1 cellular context compared by ENCODE assay signal in the genomic region with DNA sequence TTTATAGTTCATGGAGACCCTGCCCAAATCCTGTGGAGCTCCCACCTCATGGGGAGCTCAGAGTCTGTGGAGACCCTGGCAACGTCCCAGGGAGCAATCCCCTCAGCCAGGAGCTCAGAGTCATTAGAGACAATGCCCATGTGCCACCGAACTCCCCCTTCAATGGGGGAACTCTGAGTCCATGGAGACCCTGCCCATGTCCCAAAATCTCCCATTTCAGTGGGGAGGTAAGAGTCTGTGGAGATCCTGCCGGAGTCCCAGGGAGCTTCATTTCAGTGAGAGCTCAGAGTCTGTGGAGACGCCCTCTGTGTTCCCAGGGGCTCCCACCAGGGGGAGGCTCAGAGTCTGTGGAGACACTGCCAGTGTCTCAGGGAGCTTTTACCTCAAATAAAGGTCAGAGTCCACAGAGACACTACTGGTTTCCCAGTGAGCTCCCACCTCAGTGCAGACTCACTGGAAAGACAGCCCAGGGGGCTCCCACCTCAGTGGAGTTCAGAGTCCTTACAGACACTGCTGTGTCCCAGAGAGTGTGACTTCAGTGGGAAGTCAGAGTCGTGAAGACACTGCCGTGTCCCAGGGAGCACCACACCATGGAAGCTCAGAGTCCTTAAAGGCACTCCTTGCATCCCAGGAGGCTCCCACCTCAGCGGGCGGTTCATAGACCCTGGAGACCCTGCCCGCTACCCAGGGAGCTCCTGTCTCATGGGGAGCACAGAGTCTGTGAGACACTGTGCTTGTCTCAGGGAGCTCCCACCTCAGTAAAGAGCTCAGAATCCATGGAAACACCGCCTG.
TF ChIP-seq lines count a peak whose summit lies in the region.

No MANE protein-coding gene starts in this region.

TF ChIP-seq in K562, 482 proteins besides CTCF, POLR2A, EP300 and RAD21 (continued from another document and continues in another):
- TF ChIP-seq, protein P1, sequence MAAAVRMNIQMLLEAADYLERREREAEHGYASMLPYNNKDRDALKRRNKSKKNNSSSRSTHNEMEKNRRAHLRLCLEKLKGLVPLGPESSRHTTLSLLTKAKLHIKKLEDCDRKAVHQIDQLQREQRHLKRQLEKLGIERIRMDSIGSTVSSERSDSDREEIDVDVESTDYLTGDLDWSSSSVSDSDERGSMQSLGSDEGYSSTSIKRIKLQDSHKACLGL (CRISPR knock-in tag; IDR thresholded peaks at IDR 0.05; ENCODE audit: borderline replicate concordance, poor library complexity, severe bottlenecking) = no peak
- no peak for TF ChIP-seq PRMT5 (CRISPR knock-in tag; IDR thresholded peaks at IDR 0.05)
- TF ChIP-seq, protein P2, sequence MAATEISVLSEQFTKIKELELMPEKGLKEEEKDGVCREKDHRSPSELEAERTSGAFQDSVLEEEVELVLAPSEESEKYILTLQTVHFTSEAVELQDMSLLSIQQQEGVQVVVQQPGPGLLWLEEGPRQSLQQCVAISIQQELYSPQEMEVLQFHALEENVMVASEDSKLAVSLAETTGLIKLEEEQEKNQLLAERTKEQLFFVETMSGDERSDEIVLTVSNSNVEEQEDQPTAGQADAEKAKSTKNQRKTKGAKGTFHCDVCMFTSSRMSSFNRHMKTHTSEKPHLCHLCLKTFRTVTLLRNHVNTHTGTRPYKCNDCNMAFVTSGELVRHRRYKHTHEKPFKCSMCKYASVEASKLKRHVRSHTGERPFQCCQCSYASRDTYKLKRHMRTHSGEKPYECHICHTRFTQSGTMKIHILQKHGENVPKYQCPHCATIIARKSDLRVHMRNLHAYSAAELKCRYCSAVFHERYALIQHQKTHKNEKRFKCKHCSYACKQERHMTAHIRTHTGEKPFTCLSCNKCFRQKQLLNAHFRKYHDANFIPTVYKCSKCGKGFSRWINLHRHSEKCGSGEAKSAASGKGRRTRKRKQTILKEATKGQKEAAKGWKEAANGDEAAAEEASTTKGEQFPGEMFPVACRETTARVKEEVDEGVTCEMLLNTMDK (IDR thresholded peaks at IDR 0.05; ENCODE audit: borderline replicate concordance, insufficient read depth, low read depth, low read length, poor library complexity, severe bottlenecking) = peak; percentile 38
- TF ChIP-seq ILF3 (IDR thresholded peaks at IDR 0.05; ENCODE audit: borderline replicate concordance) = no peak
- TF ChIP-seq ZNF79 (CRISPR knock-in tag; IDR thresholded peaks at IDR 0.05; ENCODE audit: low read depth) = no peak
- no peak for TF ChIP-seq MEIS2 (IDR thresholded peaks at IDR 0.05; ENCODE audit: partially characterized antibody)
- no peak for TF ChIP-seq KDM5B (IDR thresholded peaks at IDR 0.05; ENCODE audit: insufficient replicate concordance, low read depth, low read length)
- TF ChIP-seq GATAD2A (IDR thresholded peaks at IDR 0.05) = no peak
- no peak for TF ChIP-seq ZNF586 (CRISPR knock-in tag; conservative IDR thresholded peaks at IDR 0.05)
- TF ChIP-seq ZNF324 (CRISPR knock-in tag; IDR thresholded peaks at IDR 0.05) = no peak
- no peak for TF ChIP-seq TCF7 (IDR thresholded peaks at IDR 0.05; ENCODE audit: borderline replicate concordance)
- TF ChIP-seq, protein P3, sequence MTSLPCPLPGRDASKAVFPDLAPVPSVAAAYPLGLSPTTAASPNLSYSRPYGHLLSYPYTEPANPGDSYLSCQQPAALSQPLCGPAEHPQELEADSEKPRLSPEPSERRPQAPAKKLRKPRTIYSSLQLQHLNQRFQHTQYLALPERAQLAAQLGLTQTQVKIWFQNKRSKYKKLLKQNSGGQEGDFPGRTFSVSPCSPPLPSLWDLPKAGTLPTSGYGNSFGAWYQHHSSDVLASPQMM (CRISPR knock-in tag; IDR thresholded peaks at IDR 0.05) = no peak
- no peak for TF ChIP-seq OTX1 (CRISPR knock-in tag; IDR thresholded peaks at IDR 0.05)
- peak; percentile 73 for TF ChIP-seq SMAD4 (CRISPR knock-in tag; conservative IDR thresholded peaks at IDR 0.05)
- no peak for TF ChIP-seq CBX5 (IDR thresholded peaks at IDR 0.05; ENCODE audit: borderline replicate concordance, low read depth)
- peak; percentile 49; the same call in 1 of the 2 replicates for TF ChIP-seq KLF16 (IDR thresholded peaks at IDR 0.05)
- TF ChIP-seq NBN (IDR thresholded peaks at IDR 0.05; ENCODE audit: low read depth) = no peak
- no peak for TF ChIP-seq TAF9B (IDR thresholded peaks at IDR 0.05; ENCODE audit: partially characterized antibody)
- TF ChIP-seq SPI1 (IDR thresholded peaks at IDR 0.05; ENCODE audit: borderline replicate concordance, low read depth, low read length) = no peak
- TF ChIP-seq, protein P4, sequence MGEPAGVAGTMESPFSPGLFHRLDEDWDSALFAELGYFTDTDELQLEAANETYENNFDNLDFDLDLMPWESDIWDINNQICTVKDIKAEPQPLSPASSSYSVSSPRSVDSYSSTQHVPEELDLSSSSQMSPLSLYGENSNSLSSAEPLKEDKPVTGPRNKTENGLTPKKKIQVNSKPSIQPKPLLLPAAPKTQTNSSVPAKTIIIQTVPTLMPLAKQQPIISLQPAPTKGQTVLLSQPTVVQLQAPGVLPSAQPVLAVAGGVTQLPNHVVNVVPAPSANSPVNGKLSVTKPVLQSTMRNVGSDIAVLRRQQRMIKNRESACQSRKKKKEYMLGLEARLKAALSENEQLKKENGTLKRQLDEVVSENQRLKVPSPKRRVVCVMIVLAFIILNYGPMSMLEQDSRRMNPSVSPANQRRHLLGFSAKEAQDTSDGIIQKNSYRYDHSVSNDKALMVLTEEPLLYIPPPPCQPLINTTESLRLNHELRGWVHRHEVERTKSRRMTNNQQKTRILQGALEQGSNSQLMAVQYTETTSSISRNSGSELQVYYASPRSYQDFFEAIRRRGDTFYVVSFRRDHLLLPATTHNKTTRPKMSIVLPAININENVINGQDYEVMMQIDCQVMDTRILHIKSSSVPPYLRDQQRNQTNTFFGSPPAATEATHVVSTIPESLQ (CRISPR knock-in tag; IDR thresholded peaks at IDR 0.05) = no peak
- no peak for TF ChIP-seq SNIP1 (IDR thresholded peaks at IDR 0.05; ENCODE audit: low read depth)
- TF ChIP-seq PTRF (tag; IDR thresholded peaks at IDR 0.05) = no peak
- TF ChIP-seq KLF6 (CRISPR knock-in tag; IDR thresholded peaks at IDR 0.05; ENCODE audit: borderline replicate concordance) = no peak
- no peak for TF ChIP-seq PHF21A (IDR thresholded peaks at IDR 0.05; ENCODE audit: borderline replicate concordance, low read depth)
- TF ChIP-seq RBM15 (IDR thresholded peaks at IDR 0.05; ENCODE audit: insufficient read depth, low read length) = no peak
- TF ChIP-seq COPS2 (conservative IDR thresholded peaks at IDR 0.05) = no peak
- no peak for TF ChIP-seq SMAD2 (IDR thresholded peaks at IDR 0.05; ENCODE audit: low read depth, low read length)
- no peak for TF ChIP-seq TAF1 (IDR thresholded peaks at IDR 0.05; ENCODE audit: control insufficient read depth, extremely low read depth, insufficient read depth, low read length, severe bottlenecking)
- TF ChIP-seq SMARCA4 (IDR thresholded peaks at IDR 0.05) = no peak
- no peak for TF ChIP-seq POLR2AphosphoS5 (IDR thresholded peaks at IDR 0.05; ENCODE audit: control insufficient read depth, insufficient read depth, low read depth, low read length)
- no peak for TF ChIP-seq ZNF253 (CRISPR knock-in tag; conservative IDR thresholded peaks at IDR 0.05)
- TF ChIP-seq TARDBP (IDR thresholded peaks at IDR 0.05) = no peak
- TF ChIP-seq, protein P5, sequence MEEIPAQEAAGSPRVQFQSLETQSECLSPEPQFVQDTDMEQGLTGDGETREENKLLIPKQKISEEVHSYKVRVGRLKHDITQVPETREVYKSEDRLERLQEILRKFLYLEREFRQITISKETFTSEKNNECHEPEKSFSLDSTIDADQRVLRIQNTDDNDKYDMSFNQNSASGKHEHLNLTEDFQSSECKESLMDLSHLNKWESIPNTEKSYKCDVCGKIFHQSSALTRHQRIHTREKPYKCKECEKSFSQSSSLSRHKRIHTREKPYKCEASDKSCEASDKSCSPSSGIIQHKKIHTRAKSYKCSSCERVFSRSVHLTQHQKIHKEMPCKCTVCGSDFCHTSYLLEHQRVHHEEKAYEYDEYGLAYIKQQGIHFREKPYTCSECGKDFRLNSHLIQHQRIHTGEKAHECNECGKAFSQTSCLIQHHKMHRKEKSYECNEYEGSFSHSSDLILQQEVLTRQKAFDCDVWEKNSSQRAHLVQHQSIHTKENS (CRISPR knock-in tag; IDR thresholded peaks at IDR 0.05) = no peak
- no peak for TF ChIP-seq PYGO2 (tag; IDR thresholded peaks at IDR 0.05)
- TF ChIP-seq, protein P6, sequence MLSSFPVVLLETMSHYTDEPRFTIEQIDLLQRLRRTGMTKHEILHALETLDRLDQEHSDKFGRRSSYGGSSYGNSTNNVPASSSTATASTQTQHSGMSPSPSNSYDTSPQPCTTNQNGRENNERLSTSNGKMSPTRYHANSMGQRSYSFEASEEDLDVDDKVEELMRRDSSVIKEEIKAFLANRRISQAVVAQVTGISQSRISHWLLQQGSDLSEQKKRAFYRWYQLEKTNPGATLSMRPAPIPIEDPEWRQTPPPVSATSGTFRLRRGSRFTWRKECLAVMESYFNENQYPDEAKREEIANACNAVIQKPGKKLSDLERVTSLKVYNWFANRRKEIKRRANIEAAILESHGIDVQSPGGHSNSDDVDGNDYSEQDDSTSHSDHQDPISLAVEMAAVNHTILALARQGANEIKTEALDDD (IDR thresholded peaks at IDR 0.05) = no peak
- TF ChIP-seq SIN3B (IDR thresholded peaks at IDR 0.05; ENCODE audit: low read depth) = no peak
- no peak for TF ChIP-seq FOXJ3 (CRISPR knock-in tag; IDR thresholded peaks at IDR 0.05)
- no peak for TF ChIP-seq KDM2B (CRISPR knock-in tag; IDR thresholded peaks at IDR 0.05)
- TF ChIP-seq STAT5B (CRISPR knock-in tag; IDR thresholded peaks at IDR 0.05) = no peak
- TF ChIP-seq TAL1 (IDR thresholded peaks at IDR 0.05) = no peak
- no peak for TF ChIP-seq ZNF3 (CRISPR knock-in tag; IDR thresholded peaks at IDR 0.05)
- no peak for TF ChIP-seq ZBTB7A (IDR thresholded peaks at IDR 0.05; ENCODE audit: borderline replicate concordance, control insufficient read depth, low read depth, low read length)
- TF ChIP-seq, protein P7, sequence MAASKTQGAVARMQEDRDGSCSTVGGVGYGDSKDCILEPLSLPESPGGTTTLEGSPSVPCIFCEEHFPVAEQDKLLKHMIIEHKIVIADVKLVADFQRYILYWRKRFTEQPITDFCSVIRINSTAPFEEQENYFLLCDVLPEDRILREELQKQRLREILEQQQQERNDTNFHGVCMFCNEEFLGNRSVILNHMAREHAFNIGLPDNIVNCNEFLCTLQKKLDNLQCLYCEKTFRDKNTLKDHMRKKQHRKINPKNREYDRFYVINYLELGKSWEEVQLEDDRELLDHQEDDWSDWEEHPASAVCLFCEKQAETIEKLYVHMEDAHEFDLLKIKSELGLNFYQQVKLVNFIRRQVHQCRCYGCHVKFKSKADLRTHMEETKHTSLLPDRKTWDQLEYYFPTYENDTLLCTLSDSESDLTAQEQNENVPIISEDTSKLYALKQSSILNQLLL (CRISPR knock-in tag; IDR thresholded peaks at IDR 0.05; ENCODE audit: borderline replicate concordance) = no peak
- TF ChIP-seq, protein P8, sequence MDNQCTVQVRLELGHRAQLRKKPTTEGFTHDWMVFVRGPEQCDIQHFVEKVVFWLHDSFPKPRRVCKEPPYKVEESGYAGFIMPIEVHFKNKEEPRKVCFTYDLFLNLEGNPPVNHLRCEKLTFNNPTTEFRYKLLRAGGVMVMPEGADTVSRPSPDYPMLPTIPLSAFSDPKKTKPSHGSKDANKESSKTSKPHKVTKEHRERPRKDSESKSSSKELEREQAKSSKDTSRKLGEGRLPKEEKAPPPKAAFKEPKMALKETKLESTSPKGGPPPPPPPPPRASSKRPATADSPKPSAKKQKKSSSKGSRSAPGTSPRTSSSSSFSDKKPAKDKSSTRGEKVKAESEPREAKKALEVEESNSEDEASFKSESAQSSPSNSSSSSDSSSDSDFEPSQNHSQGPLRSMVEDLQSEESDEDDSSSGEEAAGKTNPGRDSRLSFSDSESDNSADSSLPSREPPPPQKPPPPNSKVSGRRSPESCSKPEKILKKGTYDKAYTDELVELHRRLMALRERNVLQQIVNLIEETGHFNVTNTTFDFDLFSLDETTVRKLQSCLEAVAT (IDR thresholded peaks at IDR 0.05) = no peak
- TF ChIP-seq, protein P9, sequence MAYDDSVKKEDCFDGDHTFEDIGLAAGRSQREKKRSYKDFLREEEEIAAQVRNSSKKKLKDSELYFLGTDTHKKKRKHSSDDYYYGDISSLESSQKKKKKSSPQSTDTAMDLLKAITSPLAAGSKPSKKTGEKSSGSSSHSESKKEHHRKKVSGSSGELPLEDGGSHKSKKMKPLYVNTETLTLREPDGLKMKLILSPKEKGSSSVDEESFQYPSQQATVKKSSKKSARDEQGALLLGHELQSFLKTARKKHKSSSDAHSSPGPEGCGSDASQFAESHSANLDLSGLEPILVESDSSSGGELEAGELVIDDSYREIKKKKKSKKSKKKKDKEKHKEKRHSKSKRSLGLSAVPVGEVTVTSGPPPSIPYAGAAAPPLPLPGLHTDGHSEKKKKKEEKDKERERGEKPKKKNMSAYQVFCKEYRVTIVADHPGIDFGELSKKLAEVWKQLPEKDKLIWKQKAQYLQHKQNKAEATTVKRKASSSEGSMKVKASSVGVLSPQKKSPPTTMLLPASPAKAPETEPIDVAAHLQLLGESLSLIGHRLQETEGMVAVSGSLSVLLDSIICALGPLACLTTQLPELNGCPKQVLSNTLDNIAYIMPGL (CRISPR knock-in tag; IDR thresholded peaks at IDR 0.05) = no peak; the same call in 1 of the 2 replicates
- peak; percentile 17 for TF ChIP-seq NEUROD1 (IDR thresholded peaks at IDR 0.05; ENCODE audit: borderline replicate concordance, low read depth, low read length, partially characterized antibody)
- TF ChIP-seq NCOA2 (IDR thresholded peaks at IDR 0.05; ENCODE audit: partially characterized antibody in 2 of 2) = no peak
- no peak for TF ChIP-seq MED1 (CRISPR knock-in tag; IDR thresholded peaks at IDR 0.05; ENCODE audit: borderline replicate concordance)
- TF ChIP-seq, protein P10, sequence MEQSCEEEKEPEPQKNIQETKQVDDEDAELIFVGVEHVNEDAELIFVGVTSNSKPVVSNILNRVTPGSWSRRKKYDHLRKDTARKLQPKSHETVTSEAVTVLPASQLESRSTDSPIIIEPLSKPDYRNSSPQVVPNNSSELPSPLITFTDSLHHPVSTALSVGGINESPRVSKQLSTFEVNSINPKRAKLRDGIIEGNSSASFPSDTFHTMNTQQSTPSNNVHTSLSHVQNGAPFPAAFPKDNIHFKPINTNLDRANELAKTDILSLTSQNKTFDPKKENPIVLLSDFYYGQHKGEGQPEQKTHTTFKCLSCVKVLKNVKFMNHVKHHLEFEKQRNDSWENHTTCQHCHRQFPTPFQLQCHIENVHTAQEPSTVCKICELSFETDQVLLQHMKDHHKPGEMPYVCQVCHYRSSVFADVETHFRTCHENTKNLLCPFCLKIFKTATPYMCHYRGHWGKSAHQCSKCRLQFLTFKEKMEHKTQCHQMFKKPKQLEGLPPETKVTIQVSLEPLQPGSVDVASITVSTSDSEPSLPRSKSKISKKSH (CRISPR knock-in tag; IDR thresholded peaks at IDR 0.05) = no peak
- TF ChIP-seq PPARD (CRISPR knock-in tag; IDR thresholded peaks at IDR 0.05) = no peak
- TF ChIP-seq, protein P11, sequence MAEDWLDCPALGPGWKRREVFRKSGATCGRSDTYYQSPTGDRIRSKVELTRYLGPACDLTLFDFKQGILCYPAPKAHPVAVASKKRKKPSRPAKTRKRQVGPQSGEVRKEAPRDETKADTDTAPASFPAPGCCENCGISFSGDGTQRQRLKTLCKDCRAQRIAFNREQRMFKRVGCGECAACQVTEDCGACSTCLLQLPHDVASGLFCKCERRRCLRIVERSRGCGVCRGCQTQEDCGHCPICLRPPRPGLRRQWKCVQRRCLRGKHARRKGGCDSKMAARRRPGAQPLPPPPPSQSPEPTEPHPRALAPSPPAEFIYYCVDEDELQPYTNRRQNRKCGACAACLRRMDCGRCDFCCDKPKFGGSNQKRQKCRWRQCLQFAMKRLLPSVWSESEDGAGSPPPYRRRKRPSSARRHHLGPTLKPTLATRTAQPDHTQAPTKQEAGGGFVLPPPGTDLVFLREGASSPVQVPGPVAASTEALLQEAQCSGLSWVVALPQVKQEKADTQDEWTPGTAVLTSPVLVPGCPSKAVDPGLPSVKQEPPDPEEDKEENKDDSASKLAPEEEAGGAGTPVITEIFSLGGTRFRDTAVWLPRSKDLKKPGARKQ (CRISPR knock-in tag; IDR thresholded peaks at IDR 0.05) = no peak
